ENCODE assay signal across 10 cellular contexts in genomic region chr12:27534060-27534764, GRCh38. TPM values are rescaled to one million over a fixed set of nuclear protein-coding genes. Genes with fewer than 3 reads are reported as not detected.
DNase-seq lines count a peak whose midpoint lies in the region; ATAC-seq and TF ChIP-seq lines count a peak whose summit lies in the region.
"Had no signal": no experiment of that assay in that cellular context is flagged by ENCODE, and none has a peak within 500 bp of the region (broad histone marks: within the 10 kb centered on the region; RNA-seq: fewer than 3 reads in every experiment).

No MANE protein-coding gene starts in this region.

- ATAC-seq in GM19463 (IDR thresholded peaks at IDR 0.05; ENCODE audit: unreplicated experiment) = peak; percentile 61
- ATAC-seq: K562 had no signal

- no peak for TF ChIP-seq CTCF in GM06990 (IDR thresholded peaks at IDR 0.05; ENCODE audit: insufficient read depth, low read length, poor library complexity, severe bottlenecking)
- TF ChIP-seq CTCF in endodermal cell (conservative IDR thresholded peaks at IDR 0.05) = no peak

- peaks cover 37% of the 10 kb centered on the region for H3K4me1 Mint-ChIP-seq in endodermal cell

- DNase-seq in GM06990 (ENCODE audit: extremely low read depth, insufficient read length) (peak; percentile 50), endodermal cell (peak; percentile 31), NCI-H1417 (lab: John Stamatoyannopoulos, UW) (no peak), occipital lobe (lab: John Stamatoyannopoulos, UW) (no peak), NCI-H2107 (lab: John Stamatoyannopoulos, UW) (no peak), NK-92 (lab: John Stamatoyannopoulos, UW; ENCODE audit: unreplicated experiment) (no peak)

- no peaks in the 10 kb centered on the region for H3K9me3 ChIP-seq in endodermal cell (ENCODE audit: control insufficient read depth, low read length)

- H3K27ac Mint-ChIP-seq in endodermal cell = no peak overlapping the region

- H3K27ac ChIP-seq in endodermal cell (ENCODE audit: low read depth, low read length) = no peak overlapping the region
- H3K27ac ChIP-seq: skin epidermis had no signal

- no peak overlapping the region for H3K9ac ChIP-seq in endodermal cell (ENCODE audit: extremely low read depth, low read length, poor library complexity, severe bottlenecking)

- H3K36me3 ChIP-seq in GM06990 (ENCODE audit: control insufficient read depth, insufficient read depth, low read length) (no peaks in the 10 kb centered on the region), endodermal cell (ENCODE audit: control insufficient read depth, insufficient read depth, low read length) (peaks cover 21% of the 10 kb centered on the region)

- no peaks in the 10 kb centered on the region for H3K4me1 ChIP-seq in endodermal cell (ENCODE audit: control insufficient read depth, insufficient read depth, low read length)

- peaks cover 24% of the 10 kb centered on the region for H3K36me3 Mint-ChIP-seq in endodermal cell (ENCODE audit: low read depth)

- no peaks in the 10 kb centered on the region for H3K9me3 Mint-ChIP-seq in endodermal cell

- TF ChIP-seq RAD21 in Ishikawa (IDR thresholded peaks at IDR 0.05; ENCODE audit: low read depth) = no peak

- no peaks in the 10 kb centered on the region for H3K27me3 Mint-ChIP-seq in endodermal cell (ENCODE audit: insufficient read depth)

- H3K4me3 ChIP-seq in GM06990 (replicated peaks; ENCODE audit: low read depth, low read length) (no peak overlapping the region), endodermal cell (ENCODE audit: low read length) (no peak overlapping the region)
- H3K4me3 ChIP-seq: K562, skin epidermis had no signal

- H3K27me3 ChIP-seq in GM06990 (replicated peaks; ENCODE audit: control insufficient read depth, insufficient read depth, low read length) (no peaks in the 10 kb centered on the region), endodermal cell (ENCODE audit: control insufficient read depth, insufficient read depth, low read length, poor library complexity, severe bottlenecking) (no peaks in the 10 kb centered on the region)

- WGBS in endodermal cell (ENCODE audit: insufficient coverage in 1 of 2, insufficient read length in 1 of 2), 2 experiments = 93 to 94% methylated on average over 6 of the region's 6 CpGs

- TF ChIP-seq EP300 in Ishikawa (IDR thresholded peaks at IDR 0.05; ENCODE audit: borderline replicate concordance) = peak; percentile 93; the same call in 1 of the 2 replicates

- no peak overlapping the region for H3K4me3 Mint-ChIP-seq in endodermal cell

TF ChIP-seq in Ishikawa, 13 proteins besides CTCF, POLR2A, EP300 and RAD21:
- TF ChIP-seq ZBTB7A (IDR thresholded peaks at IDR 0.05; ENCODE audit: low read depth) (no peak), TCF12 (IDR thresholded peaks at IDR 0.05; ENCODE audit: low read depth) (peak; percentile 82), YY1 (IDR thresholded peaks at IDR 0.05; ENCODE audit: low read depth) (peak; percentile 43; the same call in 1 of the 2 replicates), TAF1 (IDR thresholded peaks at IDR 0.05; ENCODE audit: low read depth) (no peak), MAX (IDR thresholded peaks at IDR 0.05) (no peak), REST (IDR thresholded peaks at IDR 0.05; ENCODE audit: low read depth) (0 out of 2 replicates have a peak, but pooled peaks have one; percentile 46), TEAD4 (IDR thresholded peaks at IDR 0.05) (peak; percentile 81), FOXM1 (IDR thresholded peaks at IDR 0.05; ENCODE audit: borderline replicate concordance, low read depth) (peak; percentile 89), USF1 (IDR thresholded peaks at IDR 0.05) (no peak), EGR1 (IDR thresholded peaks at IDR 0.05) (no peak), CEBPB (IDR thresholded peaks at IDR 0.05) (peak; percentile 34; the same call in 1 of the 2 replicates), CREB1 (IDR thresholded peaks at IDR 0.05; ENCODE audit: low read depth) (no peak), NFIC (IDR thresholded peaks at IDR 0.05) (peak; percentile 83)

RNA-seq across cellular contexts. Expression of gene PPFIBP1, which starts 10.2 kb away (rescaled TPM):
- total RNA-seq in endodermal cell (100 to 1,000 TPM in 1 of 2 donors, 10 to 100 TPM in 1; 98.5 to 213 TPM), occipital lobe (108 TPM)
- polyA plus RNA-seq in endodermal cell (2013, experiment 1 of 2) = 28.0 TPM
- 25.9 TPM for polyA plus RNA-seq in endodermal cell (2013, experiment 2 of 2)

Comparison
In these comparisons a context has a peak if more than half of its experiments do, and no peak if none do; other contexts are left out.
1. DNase-seq: peak in GM06990 (single experiment) and endodermal cell (single experiment); none in NCI-H1417 (0 of 3), occipital lobe (single experiment), NCI-H2107 (single experiment) and NK-92 (single experiment).